ENCODE assay signal across 23 cellular contexts in the genomic region with DNA sequence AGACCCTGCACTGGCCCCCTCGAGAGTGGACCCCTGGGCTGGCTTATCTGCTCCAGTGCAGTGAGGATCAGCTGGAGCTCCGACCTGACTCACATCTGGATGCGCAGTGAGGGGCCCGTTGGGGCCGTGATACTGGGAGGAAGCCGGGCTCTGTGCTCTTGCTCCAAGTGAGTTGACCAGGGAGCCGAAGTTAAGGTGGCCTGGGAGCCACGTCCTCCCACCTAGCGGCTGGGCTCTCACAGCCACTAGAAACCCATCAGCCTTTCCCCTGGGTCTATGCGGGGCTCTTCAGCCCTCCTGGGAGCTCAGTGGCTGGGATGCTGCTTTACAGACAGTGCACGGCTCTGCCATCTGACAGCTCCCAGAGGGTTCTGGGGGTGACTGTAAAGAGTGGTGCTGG. TPM values are rescaled to one million over a fixed set of nuclear protein-coding genes. Genes with fewer than 3 reads are reported as not detected.
DNase-seq lines count a peak whose midpoint lies in the region; ATAC-seq and TF ChIP-seq lines count a peak whose summit lies in the region.
"Had no signal": no experiment of that assay in that cellular context is flagged by ENCODE, and none has a peak within 500 bp of the region (broad histone marks: within the 10 kb centered on the region; RNA-seq: fewer than 3 reads in every experiment).

No MANE protein-coding gene starts in this region.

- TF ChIP-seq CTCF in GM13977 (IDR thresholded peaks at IDR 0.05; ENCODE audit: extremely low read depth, insufficient read depth, missing control alignments) (no peak), RWPE1 (conservative IDR thresholded peaks at IDR 0.05; ENCODE audit: low read depth) (no peak), Peyer's patch (IDR thresholded peaks at IDR 0.05) (no peak)

- CTCF ChIA-PET in RWPE1 (lab: Yijun Ruan, JAX): interaction anchor here (1.0 kb wide), 1 partner anchor 10 kb away, joined by 6 read pairs; no protein-coding TSS in a partner anchor

- H3K27ac ChIP-seq in BLaER1: peak overlapping the region; percentile 78
- H3K27ac ChIP-seq in RWPE1: peak overlapping the region; percentile 34
- no peak overlapping the region for H3K27ac ChIP-seq in Peyer's patch
- H3K27ac ChIP-seq: SJSA1 had no signal

- in situ Hi-C loops in GM13977 (cut with MboI; ENCODE audit: low pct_unique_long_range_greater_than_20kb, low sequenced_read_pairs, unreplicated experiment): no loop called here

- POLR2A ChIA-PET in RWPE1 (lab: Yijun Ruan, JAX; ENCODE audit: low non-redundant PET): no interaction called here

- peaks cover 33% of the 10 kb centered on the region for H4K20me1 ChIP-seq in BLaER1

- H3K9me3 ChIP-seq in BLaER1 (no peaks in the 10 kb centered on the region), Peyer's patch (no peaks in the 10 kb centered on the region)
- H3K9me3 ChIP-seq: Caco-2, SJSA1 had no signal

- H3K27me3 ChIP-seq in BLaER1 (no peaks in the 10 kb centered on the region), Peyer's patch (no peaks in the 10 kb centered on the region)
- H3K27me3 ChIP-seq: SJSA1 had no signal

- H3K4me1 ChIP-seq in BLaER1 (peaks cover 61% of the 10 kb centered on the region), Peyer's patch (no peaks in the 10 kb centered on the region)
- H3K4me1 ChIP-seq: SJSA1 had no signal

- peak overlapping the region; percentile 64 for H3K4me2 ChIP-seq in BLaER1

- DNase-seq in GM13977 (ENCODE audit: low spot score): peak; percentile 23
- no peak for DNase-seq in RWPE1 (ENCODE audit: low spot score)
- peak; percentile 48 for DNase-seq in islet precursor cell
- DNase-seq in NCI-H1930 (lab: John Stamatoyannopoulos, UW): no peak
- no peak for DNase-seq in Peyer's patch
- DNase-seq in NCI-H2171 treated with DMSO at 0.1 percent for 48 hours (lab: John Stamatoyannopoulos, UW): no peak
- DNase-seq: C1 segment of cervical spinal cord; Caco-2; CD8-positive, alpha-beta T cell; GF-D8; HFFc6; Karpas-422; NCI-H1092 treated with DMSO at 0.1 percent for 48 hours; NCI-H1436; NCI-H187 treated with DMSO at 0.1 percent for 48 hours; NCI-H2107; NCI-H446; NCI-H524 treated with DMSO at 0.1 percent for 48 hours; NCI-H774; Right ventricle myocardium superior had no signal

- no peak for ATAC-seq in HG03521 (IDR thresholded peaks at IDR 0.05; ENCODE audit: unreplicated experiment)
- ATAC-seq: CD8-positive, alpha-beta T cell had no signal

- peak overlapping the region; percentile 36; the same call in 1 of the 2 replicates for H3K9ac ChIP-seq in BLaER1

- H3K4me3 ChIP-seq in BLaER1: peak overlapping the region; percentile 2; the same call in 1 of the 2 replicates
- no peak overlapping the region for H3K4me3 ChIP-seq in Peyer's patch
- H3K4me3 ChIP-seq: SJSA1 had no signal

- TF ChIP-seq POLR2A in Peyer's patch (IDR thresholded peaks at IDR 0.05): no peak

- peaks cover 59% of the 10 kb centered on the region for H3K36me3 ChIP-seq in BLaER1
- peaks cover 0 to 30% (median 0%) of the 10 kb centered on the region in 3 donors for H3K36me3 ChIP-seq in Peyer's patch

RNA-seq across cellular contexts. Expression of gene ALKBH4, which starts 9.1 kb away (rescaled TPM):
- 10 to 100 TPM; 10.7 to 40.5 (median 18.7) TPM for total RNA-seq in Peyer's patch

RNA-seq across cellular contexts. Expression of gene LRWD1, which starts 9.2 kb away (rescaled TPM):
- 10 to 100 TPM; 22.6 to 79.2 (median 23.8) TPM for total RNA-seq in Peyer's patch

RNA-seq across cellular contexts. Expression of gene ORAI2, which starts 22.2 kb away (rescaled TPM):
- 10 to 100 TPM in 1 of 4 donors, 1 to 10 TPM in 3; 2.1 to 39.6 (median 4.2) TPM for total RNA-seq in Peyer's patch

RNA-seq across cellular contexts. Expression of gene POLR2J, which starts 23.1 kb away (rescaled TPM):
- 10 to 100 TPM; 13.2 to 27.9 (median 22.5) TPM for total RNA-seq in Peyer's patch

RNA-seq across cellular contexts. Expression of gene PRKRIP1, which starts 59.4 kb away (rescaled TPM):
- total RNA-seq in Peyer's patch: 10 to 100 TPM; 20.7 to 63.5 (median 38.2) TPM

Comparison
In these comparisons a context has a peak if more than half of its experiments do, and no peak if none do; other contexts are left out.
1. H3K27ac ChIP-seq: peak in BLaER1 (single experiment) and RWPE1 (single experiment); none in Peyer's patch (0 of 4).
2. DNase-seq: peak in GM13977 (single experiment) and islet precursor cell (single experiment); none in RWPE1 (single experiment), NCI-H1930 (0 of 2), Peyer's patch (0 of 3) and NCI-H2171 treated with DMSO at 0.1 percent for 48 hours (single experiment).